ENCODE assay signal across 19 cellular contexts in genomic region chr12:46921754-46922113, GRCh38.
A peak's percentile ranks its signal among the peaks of the same experiment; 100 is the strongest.
DNase-seq lines count a peak whose midpoint lies in the region; ATAC-seq, FAIRE-seq and TF ChIP-seq lines count a peak whose summit lies in the region.
"Had no signal": no experiment of that assay in that cellular context is flagged by ENCODE, and none has a peak within 500 bp of the region (broad histone marks: within the 10 kb centered on the region; RNA-seq: fewer than 3 reads in every experiment).

No MANE protein-coding gene starts in this region.

- peak; percentile 67 for DNase-seq in BJ (ENCODE audit: low read depth)
- DNase-seq in RWPE2 (ENCODE audit: low spot score), result no peak
- DNase-seq in fibroblast of peridontal ligament (ENCODE audit: extremely low read depth), result peak; percentile 82
- no peak for DNase-seq in osteoblast (ENCODE audit: insufficient read length, low spot score, missing footprints)
- DNase-seq in small intestine, result no peak
- DNase-seq in progenitor cell of endocrine pancreas (ENCODE audit: low spot score, unreplicated experiment), result no peak
- DNase-seq in NCI-H226, result no peak
- DNase-seq: activated CD8-positive, alpha-beta T cell treated with anti-CD3 and anti-CD28 coated beads for 36 hours; activated naive CD8-positive, alpha-beta T cell treated with anti-CD3 and anti-CD28 coated beads, Interleukin-2, amount 50 U/mL, for 24 hours; DMS79 treated with DMSO at 0.1 percent for 48 hours; naive thymus-derived CD4-positive, alpha-beta T cell; NCI-H2029; NCI-H524; stimulated activated CD4-positive, alpha-beta T cell treated with anti-CD3 and anti-CD28 coated beads, Interleukin-15, amount 100 ng/mL, for 24 hours had no signal

- H4K20me1 ChIP-seq in osteoblast (ENCODE audit: insufficient read depth, low read length), result no peaks in the 10 kb centered on the region

- no peaks in the 10 kb centered on the region for H3K9me3 ChIP-seq in RWPE2 (ENCODE audit: severe bottlenecking)
- no peaks in the 10 kb centered on the region for H3K9me3 ChIP-seq in osteoblast (ENCODE audit: low read depth, low read length)
- no peaks in the 10 kb centered on the region for H3K9me3 ChIP-seq in small intestine (ENCODE audit: control insufficient read depth, low read depth)

- H3K4me3 ChIP-seq in BJ (ENCODE audit: low read depth, low read length) (no peak overlapping the region), RWPE2 (ENCODE audit: severe bottlenecking) (no peak overlapping the region), osteoblast (ENCODE audit: insufficient read depth, low read length) (no peak overlapping the region), small intestine (ENCODE audit: low read depth in 1 of 2, low read length in 2 of 2) (no peak overlapping the region)
- H3K4me3 ChIP-seq: GM23338 had no signal

- no peak overlapping the region for H2AFZ ChIP-seq in osteoblast (ENCODE audit: low read length)
- H2AFZ ChIP-seq: GM23338 had no signal

- FAIRE-seq in small intestine (lab: Jason Lieb, UNC), result no peak

- no peaks in the 10 kb centered on the region for H3K36me3 ChIP-seq in BJ (ENCODE audit: control insufficient read depth, insufficient read depth, low read length)
- H3K36me3 ChIP-seq in RWPE2 (ENCODE audit: low read depth), result no peaks in the 10 kb centered on the region
- no peaks in the 10 kb centered on the region for H3K36me3 ChIP-seq in osteoblast (ENCODE audit: insufficient read depth, low read length)
- H3K36me3 ChIP-seq in small intestine (ENCODE audit: control insufficient read depth in 2 of 2, insufficient read depth in 2 of 2, low read length in 2 of 2), result no peaks in the 10 kb centered on the region

- no peak overlapping the region for H3K4me2 ChIP-seq in osteoblast (ENCODE audit: insufficient read depth, low read length)
- H3K4me2 ChIP-seq: GM23338 had no signal

- TF ChIP-seq CTCF in BJ (IDR thresholded peaks at IDR 0.05; ENCODE audit: insufficient read depth, low read depth, low read length) (no peak), RWPE2 (IDR thresholded peaks at IDR 0.05; ENCODE audit: poor library complexity, severe bottlenecking) (no peak), osteoblast (IDR thresholded peaks at IDR 0.05; ENCODE audit: extremely low read depth, low read depth, low read length) (no peak), progenitor cell of endocrine pancreas (IDR thresholded peaks at IDR 0.05; ENCODE audit: unreplicated experiment) (no peak)

- H3K27me3 Mint-ChIP-seq in progenitor cell of endocrine pancreas, result peaks cover 4% of the 10 kb centered on the region

- CTCF ChIA-PET in BJ (lab: Yijun Ruan, JAX), result interaction anchor here (1.1 kb wide), 1 partner anchor 23 kb away, joined by 4 read pairs; no protein-coding TSS in a partner anchor

- no peaks in the 10 kb centered on the region for H3K36me3 Mint-ChIP-seq in progenitor cell of endocrine pancreas (ENCODE audit: insufficient read depth)

- H3K27me3 ChIP-seq in BJ (ENCODE audit: control insufficient read depth, insufficient read depth, low read length) (no peaks in the 10 kb centered on the region), RWPE2 (ENCODE audit: insufficient read depth, poor library complexity, severe bottlenecking) (no peaks in the 10 kb centered on the region), osteoblast (ENCODE audit: insufficient read depth, low read length) (no peaks in the 10 kb centered on the region), small intestine (ENCODE audit: control insufficient read depth in 2 of 2, insufficient read depth in 2 of 2, low read length in 2 of 2) (no peaks in the 10 kb centered on the region)

- no peaks in the 10 kb centered on the region for H3K9me3 Mint-ChIP-seq in progenitor cell of endocrine pancreas (ENCODE audit: low read depth)
- H3K9me3 Mint-ChIP-seq: activated CD8-positive, alpha-beta T cell treated with anti-CD3 and anti-CD28 coated beads for 36 hours; activated naive CD8-positive, alpha-beta T cell treated with anti-CD3 and anti-CD28 coated beads, Interleukin-2, amount 50 U/mL, for 24 hours; activated T-helper 1 cell treated with anti-CD3 and anti-CD28 coated beads, Interleukin-12 subunit alpha, Interleukin-12 subunit beta, Interleukin-2, Interleukin-4 antibody, amounts not matched to agents 30 ng/mL and 10 ng/mL and 1 ng/mL, durations not matched to agents 14 hours and 24 hours and 36 hours; central memory CD8-positive, alpha-beta T cell; GM23338 had no signal

- H3K4me1 Mint-ChIP-seq in progenitor cell of endocrine pancreas (ENCODE audit: low read depth), result no peaks in the 10 kb centered on the region
- H3K4me1 Mint-ChIP-seq: activated naive CD8-positive, alpha-beta T cell treated with anti-CD3 and anti-CD28 coated beads, Interleukin-2, amount 50 U/mL, for 24 hours; central memory CD8-positive, alpha-beta T cell; GM23338 had no signal

- H3K79me2 ChIP-seq in osteoblast (ENCODE audit: insufficient read depth, low read length), result no peaks in the 10 kb centered on the region

- POLR2A ChIA-PET in BJ (lab: Charles Lee), result no interaction called here

- ATAC-seq in RWPE2 (ENCODE audit: low read depth) (peak; percentile 25; the same call in 1 of the 3 replicates), GM21723 (IDR thresholded peaks at IDR 0.05; ENCODE audit: unreplicated experiment) (no peak)
- ATAC-seq: activated CD8-positive, alpha-beta T cell treated with anti-CD3 and anti-CD28 coated beads for 36 hours; activated naive CD8-positive, alpha-beta T cell treated with anti-CD3 and anti-CD28 coated beads, Interleukin-2, amount 50 U/mL, for 24 hours; GM23338; naive thymus-derived CD4-positive, alpha-beta T cell had no signal

- no peak overlapping the region for H3K4me3 Mint-ChIP-seq in progenitor cell of endocrine pancreas (ENCODE audit: low read depth)
- H3K4me3 Mint-ChIP-seq: activated CD8-positive, alpha-beta T cell treated with anti-CD3 and anti-CD28 coated beads for 36 hours; activated naive CD8-positive, alpha-beta T cell treated with anti-CD3 and anti-CD28 coated beads, Interleukin-2, amount 50 U/mL, for 24 hours; activated T-helper 1 cell treated with anti-CD3 and anti-CD28 coated beads, Interleukin-12 subunit alpha, Interleukin-12 subunit beta, Interleukin-2, Interleukin-4 antibody, amounts not matched to agents 30 ng/mL and 10 ng/mL and 1 ng/mL, durations not matched to agents 14 hours and 24 hours and 36 hours; central memory CD8-positive, alpha-beta T cell; GM23338; naive thymus-derived CD4-positive, alpha-beta T cell had no signal

- H3K27ac Mint-ChIP-seq in progenitor cell of endocrine pancreas, result no peak overlapping the region
- H3K27ac Mint-ChIP-seq: activated CD8-positive, alpha-beta T cell treated with anti-CD3 and anti-CD28 coated beads for 36 hours; activated naive CD8-positive, alpha-beta T cell treated with anti-CD3 and anti-CD28 coated beads, Interleukin-2, amount 50 U/mL, for 24 hours; activated T-helper 1 cell treated with anti-CD3 and anti-CD28 coated beads, Interleukin-12 subunit alpha, Interleukin-12 subunit beta, Interleukin-2, Interleukin-4 antibody, amounts not matched to agents 30 ng/mL and 10 ng/mL and 1 ng/mL, durations not matched to agents 14 hours and 24 hours and 36 hours; GM23338; naive thymus-derived CD4-positive, alpha-beta T cell had no signal

- peak overlapping the region; percentile 23 for H3K27ac ChIP-seq in RWPE2 (ENCODE audit: poor library complexity, severe bottlenecking)
- H3K27ac ChIP-seq in osteoblast (ENCODE audit: low read depth, low read length), result peak overlapping the region; percentile 30
- H3K27ac ChIP-seq in small intestine (ENCODE audit: low read depth in 1 of 2, low read length in 1 of 2), result no peak overlapping the region
- H3K27ac ChIP-seq: C4-2B had no signal

- WGBS in small intestine, 3 donors, result 59 to 67% (median 60%) methylated on average over 1 of the region's 1 CpG

- H3K4me1 ChIP-seq in RWPE2 (ENCODE audit: insufficient read depth, poor library complexity, severe bottlenecking) (peaks cover 9% of the 10 kb centered on the region), osteoblast (ENCODE audit: insufficient read depth, low read length) (peaks cover 20% of the 10 kb centered on the region), small intestine (ENCODE audit: control insufficient read depth in 2 of 2, insufficient read depth in 1 of 2, low read depth in 1 of 2, low read length in 1 of 2) (no peaks in the 10 kb centered on the region)

Comparison
In these comparisons a context has a peak if more than half of its experiments do, and no peak if none do; other contexts are left out.
1. DNase-seq: peak in BJ (single experiment) and fibroblast of peridontal ligament (single experiment); none in RWPE2 (single experiment), osteoblast (single experiment), small intestine (single experiment), progenitor cell of endocrine pancreas (single experiment) and NCI-H226 (single experiment).
2. H3K27ac ChIP-seq: peak in RWPE2 (single experiment) and osteoblast (single experiment); none in small intestine (0 of 2).